9 cellular contexts compared by ENCODE assay signal in the genomic region with DNA sequence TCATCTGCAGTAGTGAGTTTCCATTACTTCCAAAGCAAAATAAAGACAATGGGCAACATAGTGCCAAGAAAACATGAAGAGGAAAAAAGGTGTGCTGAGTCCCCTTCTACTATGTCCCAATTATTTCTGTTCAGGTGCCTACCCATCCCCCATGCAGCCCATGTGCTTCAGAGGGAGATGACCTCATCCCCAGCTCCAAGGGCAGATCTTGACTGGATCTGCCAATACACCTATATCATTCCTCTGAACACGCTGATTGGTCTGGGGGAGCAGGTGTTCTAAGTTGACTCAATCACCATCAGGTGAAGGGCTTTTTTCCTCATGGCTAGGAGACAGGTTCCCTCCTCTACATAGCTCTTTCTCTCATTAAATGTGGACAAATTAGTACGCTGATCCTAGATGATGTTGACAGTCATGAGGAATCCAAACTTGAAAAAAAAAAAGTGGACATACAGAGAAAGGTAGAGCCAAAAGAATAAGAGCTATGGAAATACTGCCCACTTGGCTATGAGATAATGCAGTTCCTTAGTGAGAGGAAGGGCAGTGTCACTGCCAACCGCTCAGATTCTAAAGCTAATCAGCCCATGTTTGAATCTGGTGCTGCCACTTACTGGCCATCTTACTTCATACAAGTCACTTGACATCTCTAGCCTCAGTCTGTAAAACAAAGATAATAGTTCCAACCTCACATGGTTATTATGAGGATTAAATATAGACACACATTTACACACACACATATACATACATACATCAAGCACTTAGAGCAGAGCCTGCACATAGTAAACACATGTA. TPM values are rescaled to one million over a fixed set of nuclear protein-coding genes. Genes with fewer than 3 reads are reported as not detected.
DNase-seq lines count a peak whose midpoint lies in the region; ATAC-seq and TF ChIP-seq lines count a peak whose summit lies in the region.
"Had no signal": no experiment of that assay in that cellular context is flagged by ENCODE, and none has a peak within 500 bp of the region (broad histone marks: within the 10 kb centered on the region; RNA-seq: fewer than 3 reads in every experiment).

No MANE protein-coding gene starts in this region.

- DNase-seq in GM12865 (ENCODE audit: low read depth) = peak; percentile 9
- peak; percentile 16 for DNase-seq in NCI-H526 treated with DMSO at 0.1 percent for 48 hours (lab: John Stamatoyannopoulos, UW)
- no peak for DNase-seq in epithelial cell of proximal tubule (ENCODE audit: low read depth)
- no peak for DNase-seq in activated T-cell treated with anti-CD3 and anti-CD28 coated beads, Interleukin-2, amount 50 U/mL, for 72 hours
- DNase-seq in NOMO-1 (lab: John Stamatoyannopoulos, UW; ENCODE audit: unreplicated experiment in 2 of 2) = no peak
- DNase-seq in ureter (ENCODE audit: low spot score) = no peak
- DNase-seq: psoas muscle had no signal

- no peak overlapping the region for H3K27ac Mint-ChIP-seq in nephron
- H3K27ac Mint-ChIP-seq in activated T-cell treated with anti-CD3 and anti-CD28 coated beads, Interleukin-2, amount 50 U/mL, for 72 hours = no peak overlapping the region

- no peak for TF ChIP-seq CTCF in GM12865 (IDR thresholded peaks at IDR 0.05; ENCODE audit: insufficient read depth, low read depth, low read length, missing control alignments)
- TF ChIP-seq CTCF in epithelial cell of proximal tubule (conservative IDR thresholded peaks at IDR 0.05; ENCODE audit: low read depth, low read length) = peak; percentile 55
- TF ChIP-seq CTCF in nephron (IDR thresholded peaks at IDR 0.05; ENCODE audit: unreplicated experiment in 3 of 3) = peak in 2 of 3 experiments; percentile 29 to 38

- H3K4me1 Mint-ChIP-seq in nephron = peaks cover 10% of the 10 kb centered on the region
- no peaks in the 10 kb centered on the region for H3K4me1 Mint-ChIP-seq in activated T-cell treated with anti-CD3 and anti-CD28 coated beads, Interleukin-2, amount 50 U/mL, for 72 hours (ENCODE audit: low read depth)

- H3K4me3 ChIP-seq in GM12865 (ENCODE audit: low read depth, low read length) = no peak overlapping the region
- H3K4me3 ChIP-seq in epithelial cell of proximal tubule (ENCODE audit: low read depth, low read length) = no peak overlapping the region
- H3K4me3 ChIP-seq: psoas muscle had no signal

- H3K4me3 Mint-ChIP-seq in nephron = no peak overlapping the region
- no peak overlapping the region for H3K4me3 Mint-ChIP-seq in activated T-cell treated with anti-CD3 and anti-CD28 coated beads, Interleukin-2, amount 50 U/mL, for 72 hours

- ATAC-seq in activated T-cell treated with anti-CD3 and anti-CD28 coated beads, Interleukin-2, amount 50 U/mL, for 72 hours (replicated peaks in 1 of 2) = no peak
- ATAC-seq in HG03432 (IDR thresholded peaks at IDR 0.05; ENCODE audit: unreplicated experiment) = no peak

- peaks cover 4% of the 10 kb centered on the region for H3K27me3 Mint-ChIP-seq in nephron (ENCODE audit: low read depth)
- no peaks in the 10 kb centered on the region for H3K27me3 Mint-ChIP-seq in activated T-cell treated with anti-CD3 and anti-CD28 coated beads, Interleukin-2, amount 50 U/mL, for 72 hours (ENCODE audit: low read depth)

- H3K9me3 Mint-ChIP-seq in nephron = no peaks in the 10 kb centered on the region
- no peaks in the 10 kb centered on the region for H3K9me3 Mint-ChIP-seq in activated T-cell treated with anti-CD3 and anti-CD28 coated beads, Interleukin-2, amount 50 U/mL, for 72 hours

- peaks cover 25% of the 10 kb centered on the region for H3K36me3 Mint-ChIP-seq in nephron (ENCODE audit: low read depth)
- H3K36me3 Mint-ChIP-seq in activated T-cell treated with anti-CD3 and anti-CD28 coated beads, Interleukin-2, amount 50 U/mL, for 72 hours (ENCODE audit: insufficient read depth in 2 of 2) = no peaks in the 10 kb centered on the region

RNA-seq across cellular contexts. Expression of gene PRELID2, which starts 23.1 kb away (rescaled TPM):
- total RNA-seq in epithelial cell of proximal tubule (12.7 and 20.9 TPM in 2 replicates), ureter (28.2 TPM)
- total RNA-seq in activated T-cell treated with anti-CD3 and anti-CD28 coated beads, Interleukin-2, amount 50 U/mL, for 72 hours = 1 to 10 TPM; 2.3 to 4.6 TPM

Comparison
In these comparisons a context has a peak if more than half of its experiments do, and no peak if none do; other contexts are left out.
1. DNase-seq: peak in GM12865 (single experiment) and NCI-H526 treated with DMSO at 0.1 percent for 48 hours (single experiment); none in epithelial cell of proximal tubule (single experiment), activated T-cell treated with anti-CD3 and anti-CD28 coated beads, Interleukin-2, amount 50 U/mL, for 72 hours (0 of 2), NOMO-1 (0 of 2) and ureter (single experiment).